ENCODE assay signal across 8 cellular contexts in genomic region chr1:234613992-234614584, GRCh38. TPM values are rescaled to one million over a fixed set of nuclear protein-coding genes. Genes with fewer than 3 reads are reported as not detected.
A peak's percentile ranks its signal among the peaks of the same experiment; 100 is the strongest.
DNase-seq lines count a peak whose midpoint lies in the region; ATAC-seq and TF ChIP-seq lines count a peak whose summit lies in the region.

No MANE protein-coding gene starts in this region.

- CTCF ChIA-PET in AG04450 (lab: Charles Lee), result interaction anchor here (1.0 to 2.6 kb wide), 4 partner anchors 10 to 479 kb away, joined by 4 to 9 read pairs (median 6); no protein-coding TSS in a partner anchor

- no peak overlapping the region for H3K4me3 ChIP-seq in AG04450 (ENCODE audit: low read depth, low read length)

- ATAC-seq in central memory CD8-positive, alpha-beta T cell (replicated peaks; ENCODE audit: extremely low read depth, poor library complexity, severe bottlenecking), result no peak
- ATAC-seq in naive B cell (ENCODE audit: low read depth in 2 of 2), result no peak

- H3K27me3 ChIP-seq in AG04450 (ENCODE audit: control insufficient read depth, insufficient read depth, low read length), result no peaks in the 10 kb centered on the region

- no peak for TF ChIP-seq CTCF in AG04450 (IDR thresholded peaks at IDR 0.05; ENCODE audit: low read depth, low read length)

- peak overlapping the region; percentile 32 for H3K27ac Mint-ChIP-seq in central memory CD8-positive, alpha-beta T cell (ENCODE audit: low read depth)
- H3K27ac Mint-ChIP-seq in naive B cell, result peak overlapping the region; percentile 29 to 100 (median 84)

- no peaks in the 10 kb centered on the region for H3K9me3 ChIP-seq in AG04450 (ENCODE audit: control insufficient read depth, insufficient read depth, low read length)

- peaks cover 27% of the 10 kb centered on the region for H3K36me3 Mint-ChIP-seq in central memory CD8-positive, alpha-beta T cell (ENCODE audit: insufficient read depth)
- no peaks in the 10 kb centered on the region for H3K36me3 Mint-ChIP-seq in naive B cell

- H3K27me3 Mint-ChIP-seq in central memory CD8-positive, alpha-beta T cell, result no peaks in the 10 kb centered on the region
- H3K27me3 Mint-ChIP-seq in naive B cell, result peaks cover 0 to 5% (median 0%) of the 10 kb centered on the region in 3 donors

- no peak for DNase-seq in AG04450 (ENCODE audit: low read depth, low spot score)
- peak; percentile 25 for DNase-seq in LHCN-M2 (ENCODE audit: low read depth)
- DNase-seq in central memory CD8-positive, alpha-beta T cell (ENCODE audit: low spot score in 2 of 2), result no peak
- DNase-seq in naive B cell, result no peak
- DNase-seq in NCI-H1105 (lab: John Stamatoyannopoulos, UW), result no peak
- DNase-seq in midbrain (lab: John Stamatoyannopoulos, UW), result no peak
- DNase-seq in stimulated activated CD4-positive, alpha-beta T cell treated with anti-CD3 and anti-CD28 coated beads, Interleukin-15, amount 100 ng/mL, for 24 hours, result no peak
- DNase-seq in DMS114 treated with DMSO at 0.1 percent for 48 hours (lab: John Stamatoyannopoulos, UW; ENCODE audit: unreplicated experiment), result no peak

- H3K4me1 Mint-ChIP-seq in central memory CD8-positive, alpha-beta T cell, result peaks cover 41% of the 10 kb centered on the region
- H3K4me1 Mint-ChIP-seq in naive B cell, result peaks cover 25 to 34% (median 26%) of the 10 kb centered on the region in 3 donors

- H3K27ac ChIP-seq in AG04450 (ENCODE audit: low read depth, low read length), result peak overlapping the region; percentile 55

- no peaks in the 10 kb centered on the region for H3K9me3 Mint-ChIP-seq in central memory CD8-positive, alpha-beta T cell
- peaks cover 0 to 2% (median 0%) of the 10 kb centered on the region in 7 donors for H3K9me3 Mint-ChIP-seq in naive B cell

- POLR2A ChIA-PET in AG04450 (lab: Yijun Ruan, JAX), result interaction anchor here (0.6 to 5.9 kb wide), 4 partner anchors 109 to 434 kb away, joined by 4 to 79 read pairs (median 4); no protein-coding TSS in a partner anchor

- H3K4me3 Mint-ChIP-seq in central memory CD8-positive, alpha-beta T cell, result no peak overlapping the region
- peak overlapping the region in 3 of 8 donors; percentile 18 to 97 (median 88) for H3K4me3 Mint-ChIP-seq in naive B cell

RNA-seq across cellular contexts. Expression of gene IRF2BP2, which starts 4.1 kb away (rescaled TPM):
- polyA plus RNA-seq in AG04450 (2011; rRNA removed), result 20.3 and 28.6 TPM in 2 replicates
- 38.5 and 53.5 TPM in 2 replicates for polyA minus RNA-seq in AG04450 (2011; rRNA and poly(A)+ RNA removed)
- total RNA-seq in LHCN-M2 (2014; rRNA removed), result 42.2 and 46.9 TPM in 2 replicates
- 38.4 TPM for polyA plus RNA-seq in LHCN-M2 (2012)
- polyA plus RNA-seq in naive B cell (ENCODE audit: low read depth in 6 of 6), result 10 to 100 TPM; 40.3 to 66.1 (median 55.3) TPM
